Comparison of ENCODE assay signal across 8 cellular contexts in genomic region chr1:204806943-204807624, GRCh38.
DNase-seq lines count a peak whose midpoint lies in the region; ATAC-seq and TF ChIP-seq lines count a peak whose summit lies in the region.

No MANE protein-coding gene starts in this region.

- intact Hi-C loops in adrenal gland (cut with DNase I) (loop anchor here in 1 of 2 donors (10.0 kb wide), 1 partner anchor 242 kb away; no protein-coding TSS in a partner anchor), left ventricle myocardium inferior (cut with micrococcal nuclease) (loop anchor here (5.0 kb wide), 2 partner anchors 135 to 240 kb away; no protein-coding TSS in a partner anchor), upper lobe of right lung (cut with DNase I) (loop anchor here (5.0 kb wide), 1 partner anchor 135 kb away; no protein-coding TSS in a partner anchor)

- 0 to 1% (median 1%) methylated on average over 12 to 22 of the region's 22 CpGs for WGBS in adrenal gland, 4 donors

- no peaks in the 10 kb centered on the region for H3K36me3 Mint-ChIP-seq in progenitor cell of endocrine pancreas (ENCODE audit: insufficient read depth)

- TF ChIP-seq POLR2A in adrenal gland (IDR thresholded peaks at IDR 0.05), result no peak

- peaks cover 2% of the 10 kb centered on the region for H3K4me1 Mint-ChIP-seq in progenitor cell of endocrine pancreas (ENCODE audit: low read depth)

- H3K4me1 ChIP-seq in adrenal gland (replicated peaks in 1 of 2) (peaks cover 0 to 4% of the 10 kb centered on the region in 2 donors), left ventricle myocardium inferior (no peaks in the 10 kb centered on the region), upper lobe of right lung (no peaks in the 10 kb centered on the region)

- H3K27me3 Mint-ChIP-seq in progenitor cell of endocrine pancreas, result peaks cover 13% of the 10 kb centered on the region

- H3K36me3 ChIP-seq in adrenal gland (replicated peaks in 1 of 2) (no peaks in the 10 kb centered on the region), left ventricle myocardium inferior (no peaks in the 10 kb centered on the region), upper lobe of right lung (no peaks in the 10 kb centered on the region)

- peak; percentile 94 for TF ChIP-seq CTCF in GM12865 (IDR thresholded peaks at IDR 0.05; ENCODE audit: insufficient read depth, low read depth, low read length, missing control alignments)
- peak; percentile 91 to 99 (median 96) for TF ChIP-seq CTCF in adrenal gland (IDR thresholded peaks at IDR 0.05)
- peak; percentile 96 for TF ChIP-seq CTCF in left ventricle myocardium inferior (IDR thresholded peaks at IDR 0.05; ENCODE audit: borderline replicate concordance)
- TF ChIP-seq CTCF in progenitor cell of endocrine pancreas (IDR thresholded peaks at IDR 0.05; ENCODE audit: unreplicated experiment), result peak; percentile 99
- peak; percentile 94 for TF ChIP-seq CTCF in upper lobe of right lung (IDR thresholded peaks at IDR 0.05)

- no peak overlapping the region for H3K27ac Mint-ChIP-seq in progenitor cell of endocrine pancreas

- H3K4me3 Mint-ChIP-seq in progenitor cell of endocrine pancreas (ENCODE audit: low read depth), result peak overlapping the region; percentile 81

- H3K4me3 ChIP-seq in GM12865 (ENCODE audit: low read depth, low read length), result peak overlapping the region; percentile 61
- H3K4me3 ChIP-seq in adrenal gland, result peak overlapping the region in 1 of 4 donors; percentile 54
- peak overlapping the region; percentile 64 for H3K4me3 ChIP-seq in left ventricle myocardium inferior
- peak overlapping the region; percentile 48 for H3K4me3 ChIP-seq in upper lobe of right lung

- H3K27me3 ChIP-seq in adrenal gland (no peaks in the 10 kb centered on the region), left ventricle myocardium inferior (ENCODE audit: low read depth) (peaks cover 3% of the 10 kb centered on the region), upper lobe of right lung (no peaks in the 10 kb centered on the region)

- H3K9me3 ChIP-seq in adrenal gland (replicated peaks in 1 of 3), result no peaks in the 10 kb centered on the region
- H3K9me3 ChIP-seq in left ventricle myocardium inferior (replicated peaks), result no peaks in the 10 kb centered on the region
- no peaks in the 10 kb centered on the region for H3K9me3 ChIP-seq in upper lobe of right lung

- no peaks in the 10 kb centered on the region for H3K9me3 Mint-ChIP-seq in progenitor cell of endocrine pancreas (ENCODE audit: low read depth)

- ATAC-seq in HG02870 (IDR thresholded peaks at IDR 0.05; ENCODE audit: unreplicated experiment) (peak; percentile 86), upper lobe of right lung (peak; percentile 96)

- DNase-seq in GM12865 (ENCODE audit: low read depth) (peak; percentile 88), NCI-H1436 (lab: John Stamatoyannopoulos, UW) (peak; percentile 92), T follicular helper cell (ENCODE audit: low read depth) (peak; percentile 74), adrenal gland (peak; percentile 82 to 90 (median 83)), left ventricle myocardium inferior (peak; percentile 77), progenitor cell of endocrine pancreas (ENCODE audit: low spot score, unreplicated experiment) (peak; percentile 87), upper lobe of right lung (peak; percentile 87)

- no peak overlapping the region for H3K27ac ChIP-seq in adrenal gland
- no peak overlapping the region for H3K27ac ChIP-seq in left ventricle myocardium inferior (replicated peaks)
- no peak overlapping the region for H3K27ac ChIP-seq in upper lobe of right lung
